8 cellular contexts compared by ENCODE assay signal in genomic region chr2:101253713-101254085, GRCh38. TPM values are rescaled to one million over a fixed set of nuclear protein-coding genes. Genes with fewer than 3 reads are reported as not detected.
DNase-seq lines count a peak whose midpoint lies in the region; ATAC-seq, FAIRE-seq and TF ChIP-seq lines count a peak whose summit lies in the region.

No MANE protein-coding gene starts in this region.

- ATAC-seq in natural killer cell treated with Interleukin-12 subunit alpha and Interleukin-12 subunit beta and Interleukin-15 and Interleukin-18, amount 100 ng/mL, for 72 hours = no peak

- H3K36me3 ChIP-seq in BLaER1 treated with 17β-estradiol and CSF1 and Interleukin-3, amounts not matched to agents 10 nM and 100 nM = peaks cover 11 to 47% (median 31%) of the 10 kb centered on the region in 11 experiments
- peaks cover 4% of the 10 kb centered on the region; the same call in 1 of the 2 replicates for H3K36me3 ChIP-seq in Loucy (ENCODE audit: insufficient read depth, low read length)

- peaks cover 25 to 38% of the 10 kb centered on the region in 2 donors for H3K4me1 Mint-ChIP-seq in natural killer cell treated with Interleukin-12 subunit alpha and Interleukin-12 subunit beta and Interleukin-15 and Interleukin-18, amount 100 ng/mL, for 72 hours (ENCODE audit: low read depth in 2 of 2)

- peaks cover 52% of the 10 kb centered on the region for H3K79me2 ChIP-seq in Loucy (ENCODE audit: insufficient read depth, low read length)

- no peaks in the 10 kb centered on the region for H3K9me2 ChIP-seq in Loucy (replicated peaks; ENCODE audit: low read depth, low read length)

- H3K9me3 ChIP-seq in BLaER1 treated with 17β-estradiol and CSF1 and Interleukin-3, amounts not matched to agents 10 nM and 100 nM (replicated peaks in 1 of 11) = peaks cover 0 to 3% (median under 1%) of the 10 kb centered on the region in 11 experiments; a peak in 9 of 22 replicates
- H3K9me3 ChIP-seq in Loucy (ENCODE audit: insufficient read depth, low read depth, low read length) = no peaks in the 10 kb centered on the region

- FAIRE-seq in frontal cortex (lab: Jason Lieb, UNC) = no peak

- no peak overlapping the region for H2AFZ ChIP-seq in Loucy (ENCODE audit: low read length)

- peak overlapping the region; percentile 97 for H3K4me3 Mint-ChIP-seq in natural killer cell treated with Interleukin-12 subunit alpha and Interleukin-12 subunit beta and Interleukin-15 and Interleukin-18, amount 100 ng/mL, for 72 hours

- peak overlapping the region; percentile 94 for H3K27ac Mint-ChIP-seq in natural killer cell treated with Interleukin-12 subunit alpha and Interleukin-12 subunit beta and Interleukin-15 and Interleukin-18, amount 100 ng/mL, for 72 hours

- H3K4me2 ChIP-seq in BLaER1 treated with 17β-estradiol and CSF1 and Interleukin-3, amounts not matched to agents 10 nM and 100 nM = peak overlapping the region; percentile 76 to 99 (median 95)
- peak overlapping the region; percentile 93 for H3K4me2 ChIP-seq in Loucy (ENCODE audit: low read depth, low read length, poor library complexity, severe bottlenecking)

- peaks cover 27 to 59% (median 40%) of the 10 kb centered on the region in 10 experiments for H3K4me1 ChIP-seq in BLaER1 treated with 17β-estradiol and CSF1 and Interleukin-3, amounts not matched to agents 10 nM and 100 nM
- H3K4me1 ChIP-seq in Loucy (ENCODE audit: insufficient read depth, low read length, poor library complexity, severe bottlenecking) = peaks cover 26% of the 10 kb centered on the region

- intact Hi-C loops in dorsolateral prefrontal cortex (cut with DNase I) = loop anchor here (2.0 to 5.0 kb wide), 6 partner anchors 54 to 251 kb away; partner anchors contain the start of genes RNF149 (in 2 of the 2), CREG2 (in 1 of the 2), RPL31 (in 1 of the 2) and TBC1D8 (in 1 of the 2)

- no peaks in the 10 kb centered on the region for H3K27me3 ChIP-seq in BLaER1 treated with 17β-estradiol and CSF1 and Interleukin-3, amounts not matched to agents 10 nM and 100 nM
- H3K27me3 ChIP-seq in Loucy (ENCODE audit: insufficient read depth, low read length, poor library complexity, severe bottlenecking) = no peaks in the 10 kb centered on the region
- no peaks in the 10 kb centered on the region for H3K27me3 ChIP-seq in dorsolateral prefrontal cortex

- DNase-seq in dorsolateral prefrontal cortex = no peak
- no peak for DNase-seq in natural killer cell treated with Interleukin-12 subunit alpha and Interleukin-12 subunit beta and Interleukin-15 and Interleukin-18, amount 100 ng/mL, for 72 hours (ENCODE audit: low spot score)
- no peak for DNase-seq in stimulated activated CD4-positive, alpha-beta T cell treated with anti-CD3 and anti-CD28 coated beads, Interleukin-2, amount 100 ng/mL, for 48 hours
- DNase-seq in NCI-H1436 (lab: John Stamatoyannopoulos, UW) = no peak
- no peak for DNase-seq in AG20443 (ENCODE audit: low spot score)
- no peak for DNase-seq in frontal cortex (ENCODE audit: low spot score in 2 of 2)

- peak overlapping the region; percentile 96 to 99 (median 98); a peak in 20 of 22 replicates for H3K27ac ChIP-seq in BLaER1 treated with 17β-estradiol and CSF1 and Interleukin-3, amounts not matched to agents 10 nM and 100 nM
- H3K27ac ChIP-seq in dorsolateral prefrontal cortex = peak overlapping the region in 16 of 59 donors; percentile 16 to 97 (median 92)

- no peaks in the 10 kb centered on the region for H3K27me3 Mint-ChIP-seq in natural killer cell treated with Interleukin-12 subunit alpha and Interleukin-12 subunit beta and Interleukin-15 and Interleukin-18, amount 100 ng/mL, for 72 hours

- peaks cover 8% of the 10 kb centered on the region for H3K36me3 Mint-ChIP-seq in natural killer cell treated with Interleukin-12 subunit alpha and Interleukin-12 subunit beta and Interleukin-15 and Interleukin-18, amount 100 ng/mL, for 72 hours

- 0 out of 2 replicates have a peak, but pooled peaks cover 3% of the 10 kb centered on the region for H3F3A ChIP-seq in Loucy (ENCODE audit: low read depth)

- peaks cover 27 to 56% (median 44%) of the 10 kb centered on the region in 11 experiments; a peak in 20 of 22 replicates for H4K20me1 ChIP-seq in BLaER1 treated with 17β-estradiol and CSF1 and Interleukin-3, amounts not matched to agents 10 nM and 100 nM
- peaks cover 33% of the 10 kb centered on the region for H4K20me1 ChIP-seq in Loucy (ENCODE audit: insufficient read depth, low read length, poor library complexity, severe bottlenecking)

- peak overlapping the region; percentile 90 to 100 (median 97) for H3K4me3 ChIP-seq in BLaER1 treated with 17β-estradiol and CSF1 and Interleukin-3, amounts not matched to agents 10 nM and 100 nM
- H3K4me3 ChIP-seq in Loucy (ENCODE audit: low read length, poor library complexity, severe bottlenecking) = peak overlapping the region; percentile 94
- peak overlapping the region; percentile 79 to 100 (median 99) for H3K4me3 ChIP-seq in dorsolateral prefrontal cortex

- TF ChIP-seq CTCF in Loucy (conservative IDR thresholded peaks at IDR 0.05; ENCODE audit: low read length) (no peak), dorsolateral prefrontal cortex (IDR thresholded peaks at IDR 0.05 in 54 of 56, conservative IDR thresholded peaks at IDR 0.05 in 2 of 56; ENCODE audit: low read depth in 1 of 56, partially characterized antibody in 56 of 56) (no peak)

- no peaks in the 10 kb centered on the region for H3K9me3 Mint-ChIP-seq in natural killer cell treated with Interleukin-12 subunit alpha and Interleukin-12 subunit beta and Interleukin-15 and Interleukin-18, amount 100 ng/mL, for 72 hours

- H3K9ac ChIP-seq in BLaER1 treated with 17β-estradiol and CSF1 and Interleukin-3, amounts not matched to agents 10 nM and 100 nM = peak overlapping the region; percentile 97 to 100 (median 99)
- peak overlapping the region; percentile 89 for H3K9ac ChIP-seq in Loucy (ENCODE audit: low read depth, low read length, poor library complexity, severe bottlenecking)

RNA-seq across cellular contexts. Expression of gene CNOT11, which starts 1.0 kb away (rescaled TPM):
- total RNA-seq in dorsolateral prefrontal cortex = 10 to 100 TPM; 17.6 to 47.8 (median 29.3) TPM
- 10 to 100 TPM; 51.2 to 53.4 TPM for total RNA-seq in natural killer cell treated with Interleukin-12 subunit alpha and Interleukin-12 subunit beta and Interleukin-15 and Interleukin-18, amount 100 ng/mL, for 72 hours
- 14.3 TPM for total RNA-seq in frontal cortex

RNA-seq across cellular contexts. Expression of gene RNF149, which starts 54.8 kb away (rescaled TPM):
- total RNA-seq in dorsolateral prefrontal cortex (10 to 100 TPM; 30.6 to 66.5 (median 47.5) TPM), frontal cortex (45.2 TPM)
- total RNA-seq in natural killer cell treated with Interleukin-12 subunit alpha and Interleukin-12 subunit beta and Interleukin-15 and Interleukin-18, amount 100 ng/mL, for 72 hours = 100 to 1,000 TPM in 1 of 2 donors, 10 to 100 TPM in 1; 85.6 to 123 TPM
